8 cellular contexts compared by ENCODE assay signal in genomic region chr2:209556354-209556961, GRCh38.
DNase-seq lines count a peak whose midpoint lies in the region; ATAC-seq and TF ChIP-seq lines count a peak whose summit lies in the region.

No MANE protein-coding gene starts in this region.

- no peaks in the 10 kb centered on the region for H3K4me1 ChIP-seq in cardiac muscle cell (ENCODE audit: low read depth)
- H3K4me1 ChIP-seq in tibial artery, result no peaks in the 10 kb centered on the region

- TF ChIP-seq CTCF in cardiac muscle cell (IDR thresholded peaks at IDR 0.05; ENCODE audit: low read depth, low read length) (peak; percentile 71), fibroblast of the aortic adventitia (IDR thresholded peaks at IDR 0.05; ENCODE audit: insufficient read depth, low read length) (peak; percentile 73), tibial artery (IDR thresholded peaks at IDR 0.05) (peak; percentile 46 to 53)

- intact Hi-C loops in Right ventricle myocardium inferior (cut with DNase I) (loop anchor here (2.0 to 5.0 kb wide), 2 partner anchors 134 to 219 kb away; no protein-coding TSS in a partner anchor), tibial artery (cut with DNase I; ENCODE audit: low total_unique reads) (loop anchor here (5.0 kb wide), 2 partner anchors 129 to 219 kb away; no protein-coding TSS in a partner anchor)

- ATAC-seq in Right ventricle myocardium inferior (no peak), HG02981 (IDR thresholded peaks at IDR 0.05; ENCODE audit: unreplicated experiment) (peak; percentile 85)

- H3K36me3 ChIP-seq in cardiac muscle cell (no peaks in the 10 kb centered on the region), tibial artery (no peaks in the 10 kb centered on the region)

- H3K27me3 ChIP-seq in cardiac muscle cell, result no peaks in the 10 kb centered on the region
- H3K27me3 ChIP-seq in tibial artery, result no peaks in the 10 kb centered on the region

- H3K27ac ChIP-seq in cardiac muscle cell, result no peak overlapping the region
- H3K27ac ChIP-seq in tibial artery, result no peak overlapping the region

- H3K4me3 ChIP-seq in cardiac muscle cell (no peak overlapping the region), fibroblast of the aortic adventitia (ENCODE audit: low read depth, low read length) (no peak overlapping the region), tibial artery (no peak overlapping the region)

- DNase-seq in cardiac muscle cell (ENCODE audit: low read depth in 1 of 2, low spot score in 1 of 2) (peak; percentile 37 to 79), Right ventricle myocardium inferior (ENCODE audit: missing footprints) (no peak), NCI-H82 treated with DMSO at 0.1 percent for 48 hours (lab: John Stamatoyannopoulos, UW; ENCODE audit: unreplicated experiment) (peak; percentile 15), fibroblast of the aortic adventitia (ENCODE audit: low read depth) (peak; percentile 80), tibial artery (no peak), activated T-cell treated with anti-CD3 and anti-CD28 coated beads for 4 hours (no peak)
- DNase-seq in stimulated activated CD8-positive, alpha-beta memory T cell treated with anti-CD3 and anti-CD28 coated beads, Interleukin-4, amount 100 ng/mL, for 48 hours, result no peak

- H3K9me3 ChIP-seq in cardiac muscle cell (ENCODE audit: low read depth) (no peaks in the 10 kb centered on the region), tibial artery (no peaks in the 10 kb centered on the region)

Comparison
In these comparisons a context has a peak if more than half of its experiments do, and no peak if none do; other contexts are left out.
1. DNase-seq: peak in cardiac muscle cell (2 of 2), NCI-H82 treated with DMSO at 0.1 percent for 48 hours (single experiment) and fibroblast of the aortic adventitia (single experiment); none in Right ventricle myocardium inferior (single experiment), tibial artery (0 of 2), activated T-cell treated with anti-CD3 and anti-CD28 coated beads for 4 hours (single experiment) and stimulated activated CD8-positive, alpha-beta memory T cell treated with anti-CD3 and anti-CD28 coated beads, Interleukin-4, amount 100 ng/mL, for 48 hours (single experiment).
2. Peak in every context shown above with its lines, with median percentiles within 50 percentile points of each other: CTCF ChIP-seq.